ENCODE assay signal across 9 cellular contexts in genomic region chr12:110314308-110314707, GRCh38. TPM values are rescaled to one million over a fixed set of nuclear protein-coding genes. Genes with fewer than 3 reads are reported as not detected.
A peak's percentile ranks its signal among the peaks of the same experiment; 100 is the strongest.
DNase-seq lines count a peak whose midpoint lies in the region; ATAC-seq and TF ChIP-seq lines count a peak whose summit lies in the region.
"Had no signal": no experiment of that assay in that cellular context is flagged by ENCODE, and none has a peak within 500 bp of the region (broad histone marks: within the 10 kb centered on the region; RNA-seq: fewer than 3 reads in every experiment).

No MANE protein-coding gene starts in this region.

- peak overlapping the region; percentile 19 for H3K27ac Mint-ChIP-seq in activated naive CD8-positive, alpha-beta T cell treated with anti-CD3 and anti-CD28 coated beads, Interleukin-2, amount 50 U/mL, for 24 hours
- H3K27ac Mint-ChIP-seq in mesothelial cell of epicardium, result peak overlapping the region; percentile 22

- H3K36me3 Mint-ChIP-seq in activated naive CD8-positive, alpha-beta T cell treated with anti-CD3 and anti-CD28 coated beads, Interleukin-2, amount 50 U/mL, for 24 hours (ENCODE audit: low read depth), result peaks cover 34% of the 10 kb centered on the region
- H3K36me3 Mint-ChIP-seq in mesothelial cell of epicardium, result peaks cover 30% of the 10 kb centered on the region

- ATAC-seq in HG03565 (IDR thresholded peaks at IDR 0.05; ENCODE audit: unreplicated experiment), result peak; percentile 70
- ATAC-seq in activated naive CD8-positive, alpha-beta T cell treated with anti-CD3 and anti-CD28 coated beads, Interleukin-2, amount 50 U/mL, for 24 hours, result peak; percentile 66

- H3K4me1 Mint-ChIP-seq in activated naive CD8-positive, alpha-beta T cell treated with anti-CD3 and anti-CD28 coated beads, Interleukin-2, amount 50 U/mL, for 24 hours, result peaks cover 66% of the 10 kb centered on the region
- H3K4me1 Mint-ChIP-seq in mesothelial cell of epicardium, result peaks cover 7% of the 10 kb centered on the region

- H3K9me3 ChIP-seq in ovary, result no peaks in the 10 kb centered on the region

- WGBS in ovary, 3 donors, result 11 to 16% (median 13%) methylated on average over 2 of the region's 2 CpGs

- peak overlapping the region; percentile 16 for H3K4me3 Mint-ChIP-seq in activated naive CD8-positive, alpha-beta T cell treated with anti-CD3 and anti-CD28 coated beads, Interleukin-2, amount 50 U/mL, for 24 hours
- no peak overlapping the region for H3K4me3 Mint-ChIP-seq in mesothelial cell of epicardium

- H3K9me3 Mint-ChIP-seq in activated naive CD8-positive, alpha-beta T cell treated with anti-CD3 and anti-CD28 coated beads, Interleukin-2, amount 50 U/mL, for 24 hours, result no peaks in the 10 kb centered on the region
- no peaks in the 10 kb centered on the region for H3K9me3 Mint-ChIP-seq in mesothelial cell of epicardium

- no peaks in the 10 kb centered on the region for H3K36me3 ChIP-seq in ovary

- intact Hi-C loops in head of caudate nucleus (cut with DNase I) (no loop called here), ovary (cut with DNase I) (no loop called here)

- H3K27ac ChIP-seq in ovary, result no peak overlapping the region

- H3K27me3 Mint-ChIP-seq in activated naive CD8-positive, alpha-beta T cell treated with anti-CD3 and anti-CD28 coated beads, Interleukin-2, amount 50 U/mL, for 24 hours, result no peaks in the 10 kb centered on the region
- H3K27me3 Mint-ChIP-seq in mesothelial cell of epicardium (ENCODE audit: low read depth), result no peaks in the 10 kb centered on the region

- no peak for TF ChIP-seq POLR2A in ovary (IDR thresholded peaks at IDR 0.05)

- DNase-seq in EL, result peak; percentile 80
- DNase-seq in activated naive CD8-positive, alpha-beta T cell treated with anti-CD3 and anti-CD28 coated beads, Interleukin-2, amount 50 U/mL, for 24 hours, result no peak
- no peak for DNase-seq in mesothelial cell of epicardium (ENCODE audit: low spot score in 2 of 2, unreplicated experiment in 2 of 2)
- no peak for DNase-seq in GF-D8 (lab: John Stamatoyannopoulos, UW)
- no peak for DNase-seq in head of caudate nucleus
- no peak for DNase-seq in ovary
- no peak for DNase-seq in NCI-H2081 (lab: John Stamatoyannopoulos, UW)
- DNase-seq: left cardiac atrium had no signal

- TF ChIP-seq CTCF in mesothelial cell of epicardium (IDR thresholded peaks at IDR 0.05; ENCODE audit: unreplicated experiment), result no peak
- TF ChIP-seq CTCF in ovary (IDR thresholded peaks at IDR 0.05), result no peak

- H3K27me3 ChIP-seq in ovary, result no peaks in the 10 kb centered on the region

- H3K4me1 ChIP-seq in ovary (ENCODE audit: insufficient read depth), result no peaks in the 10 kb centered on the region

- H3K4me3 ChIP-seq in ovary, result no peak overlapping the region

- no peak for TF ChIP-seq EP300 in ovary (IDR thresholded peaks at IDR 0.05)

RNA-seq across cellular contexts. Expression of gene ATP2A2, which starts 33.3 kb away (rescaled TPM):
- 179 to 186 TPM (median 182 TPM) in 3 replicates for total RNA-seq in mesothelial cell of epicardium
- total RNA-seq in ovary, result 100 to 1,000 TPM in 4 of 7 donors, 10 to 100 TPM in 3; 60.4 to 164 (median 137) TPM
- 100 to 1,000 TPM in 1 of 2 donors, 10 to 100 TPM in 1; 54.2 to 183 TPM for polyA plus RNA-seq in ovary
